Comparison of ENCODE assay signal across 27 cellular contexts in genomic region chr12:90244232-90244631, GRCh38.
"Had no signal": no experiment of that assay in that cellular context is flagged by ENCODE, and none has a peak within 500 bp of the region (broad histone marks: within the 10 kb centered on the region; RNA-seq: fewer than 3 reads in every experiment).

No MANE protein-coding gene starts in this region.

- H3K27ac ChIP-seq: coronary artery, epithelial cell of prostate, gastrocnemius medialis, left lung, neutrophil, parathyroid adenoma, right atrium auricular region, stomach, thyroid gland had no signal

- ATAC-seq: esophagus mucosa; gastrocnemius medialis; left cardiac atrium; left lung; mucosa of descending colon; natural killer cell treated with Interleukin-12 subunit alpha and Interleukin-12 subunit beta and Interleukin-15 and Interleukin-18, amount 100 ng/mL, for 72 hours; sciatic nerve; stimulated activated effector memory CD8-positive, alpha-beta T cell treated with anti-CD3 and anti-CD28 coated beads, Interleukin-12 subunit alpha, Interleukin-12 subunit beta, amount 100 ng/mL, for 72 hours had no signal

- H3K4me1 Mint-ChIP-seq: neural crest cell; stimulated activated effector memory CD8-positive, alpha-beta T cell treated with anti-CD3 and anti-CD28 coated beads, Interleukin-12 subunit alpha, Interleukin-12 subunit beta, amount 100 ng/mL, for 72 hours had no signal

- H3K4me1 ChIP-seq: gastrocnemius medialis, left lung, parathyroid adenoma, right atrium auricular region had no signal

- H3K27me3 Mint-ChIP-seq: progenitor cell of endocrine pancreas had no signal

- DNase-seq: gastrocnemius medialis; head of caudate nucleus; left cardiac atrium; left lung; mesenchymal stem cell; mucosa of descending colon; naive B cell; stimulated activated CD4-positive, alpha-beta T cell treated with anti-CD3 and anti-CD28 coated beads, Interleukin-12 subunit alpha, Interleukin-12 subunit beta, amount 100 ng/mL, for 4 hours; stimulated activated CD4-positive, alpha-beta T cell treated with anti-CD3 and anti-CD28 coated beads, Interleukin-1b, Interleukin-23, amount 100 ng/mL, for 48 hours; stimulated activated CD4-positive, alpha-beta T cell treated with anti-CD3 and anti-CD28 coated beads, Interleukin-4, amount 100 ng/mL, for 24 hours; stimulated activated naive CD4-positive, alpha-beta T cell treated with Interleukin-2 at 50 U/mL for 16 hours; stomach; thyroid gland; trophoblast cell had no signal

- H3K4me3 Mint-ChIP-seq: mesothelial cell of epicardium; naive B cell; natural killer cell treated with Interleukin-12 subunit alpha and Interleukin-12 subunit beta and Interleukin-15 and Interleukin-18, amount 100 ng/mL, for 72 hours; neural crest cell; stimulated activated effector memory CD8-positive, alpha-beta T cell treated with anti-CD3 and anti-CD28 coated beads, Interleukin-12 subunit alpha, Interleukin-12 subunit beta, amount 100 ng/mL, for 72 hours had no signal

- H3K9me3 Mint-ChIP-seq: natural killer cell treated with Interleukin-12 subunit alpha and Interleukin-12 subunit beta and Interleukin-15 and Interleukin-18, amount 100 ng/mL, for 72 hours; stimulated activated effector memory CD8-positive, alpha-beta T cell treated with anti-CD3 and anti-CD28 coated beads, Interleukin-12 subunit alpha, Interleukin-12 subunit beta, amount 100 ng/mL, for 72 hours had no signal

- H3K27me3 ChIP-seq: gastrocnemius medialis, left lung, neutrophil, right atrium auricular region, stomach, thyroid gland had no signal

- H3K36me3 ChIP-seq: gastrocnemius medialis, left lung, neutrophil, right atrium auricular region, stomach, thyroid gland had no signal

- H3K27ac Mint-ChIP-seq: mesothelial cell of epicardium; natural killer cell treated with Interleukin-12 subunit alpha and Interleukin-12 subunit beta and Interleukin-15 and Interleukin-18, amount 100 ng/mL, for 72 hours; progenitor cell of endocrine pancreas; stimulated activated effector memory CD8-positive, alpha-beta T cell treated with anti-CD3 and anti-CD28 coated beads, Interleukin-12 subunit alpha, Interleukin-12 subunit beta, amount 100 ng/mL, for 72 hours had no signal

- H3K36me3 Mint-ChIP-seq: mesothelial cell of epicardium; naive B cell; natural killer cell treated with Interleukin-12 subunit alpha and Interleukin-12 subunit beta and Interleukin-15 and Interleukin-18, amount 100 ng/mL, for 72 hours; stimulated activated effector memory CD8-positive, alpha-beta T cell treated with anti-CD3 and anti-CD28 coated beads, Interleukin-12 subunit alpha, Interleukin-12 subunit beta, amount 100 ng/mL, for 72 hours had no signal

- H3K4me3 ChIP-seq: coronary artery, gastrocnemius medialis, left lung, mucosa of descending colon, right atrium auricular region, smooth muscle cell, stomach, thyroid gland had no signal

- H3K9me3 ChIP-seq: gastrocnemius medialis, left lung, mucosa of descending colon, neutrophil, right atrium auricular region, stomach, thyroid gland had no signal
